Comparison of ENCODE assay signal across 7 cellular contexts in the genomic region with DNA sequence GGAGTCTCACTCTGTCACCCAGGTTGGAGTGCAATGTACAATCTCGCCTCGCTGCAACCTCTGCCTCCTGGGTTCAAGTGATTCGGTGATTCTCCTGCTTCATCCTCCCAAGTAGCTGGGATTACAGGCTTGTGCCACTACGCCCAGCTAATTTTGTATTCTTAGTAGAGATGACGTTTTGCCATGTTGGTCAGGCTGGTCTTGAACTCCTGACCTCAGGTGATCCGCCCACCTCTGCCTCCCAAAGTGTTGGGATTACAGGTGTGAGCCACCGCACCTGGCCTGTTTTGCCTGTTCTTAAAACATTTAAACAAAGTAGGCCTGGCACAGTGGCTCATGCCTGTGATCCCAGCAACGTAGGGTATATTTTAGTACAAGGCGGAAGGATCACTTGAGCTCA. TPM values are rescaled to one million over a fixed set of nuclear protein-coding genes. Genes with fewer than 3 reads are reported as not detected.
DNase-seq lines count a peak whose midpoint lies in the region; ATAC-seq, FAIRE-seq and TF ChIP-seq lines count a peak whose summit lies in the region.
"Not testable (repeated sequence)": the region's sequence is repeated elsewhere in the genome, so short reads cannot be mapped to it uniquely, and the experiment has no call there.

No MANE protein-coding gene starts in this region.

- ATAC-seq in GM23338; IMR-90 (ENCODE audit: low read depth); RWPE2 (ENCODE audit: low read depth): not testable (repeated sequence)

- CTCF ChIA-PET in IMR-90 (lab: Yijun Ruan, JAX); mammary epithelial cell (lab: Charles Lee; ENCODE audit: low non-redundant PET): not testable (repeated sequence)

- not testable (repeated sequence) for H3K79me2 ChIP-seq in GM23338 (replicated peaks; ENCODE audit: insufficient read depth); mammary epithelial cell (ENCODE audit: insufficient read depth, low read length); keratinocyte (ENCODE audit: control insufficient read depth, insufficient read depth, low read length)

- not testable (repeated sequence) for H3K9me1 ChIP-seq in IMR-90 (ENCODE audit: insufficient read depth, low read length); keratinocyte (ENCODE audit: control insufficient read depth, extremely low read depth, insufficient read depth, low read length)

- H3K27ac ChIP-seq in GM23338 (ENCODE audit: low read depth); IMR-90 (ENCODE audit: insufficient read depth, low read length); mammary epithelial cell (ENCODE audit: insufficient read depth, low read depth, low read length); keratinocyte (ENCODE audit: control insufficient read depth, insufficient read depth, low read length): not testable (repeated sequence)
- peak overlapping the region; percentile 17 for H3K27ac ChIP-seq in RWPE2 (ENCODE audit: poor library complexity, severe bottlenecking)

- not testable (repeated sequence) for H3K27me3 Mint-ChIP-seq in GM23338 (ENCODE audit: insufficient read depth, low read depth, poor library complexity); nephron progenitor cell (ENCODE audit: low read depth, poor library complexity); type B pancreatic cell

- not testable (repeated sequence) for H3K9me3 ChIP-seq in IMR-90 (ENCODE audit: control insufficient read depth, insufficient read depth, low read length); RWPE2 (ENCODE audit: severe bottlenecking); mammary epithelial cell (replicated peaks; ENCODE audit: insufficient read depth, low read length); keratinocyte (ENCODE audit: control insufficient read depth, low read depth, low read length)

- intact Hi-C loops in IMR-90 (cut with micrococcal nuclease); mammary epithelial cell (cut with micrococcal nuclease): not testable (repeated sequence)

- not testable (repeated sequence) for H4K91ac ChIP-seq in IMR-90 (ENCODE audit: insufficient read depth, low read depth, low read length)

- not testable (repeated sequence) for H3K9me2 ChIP-seq in GM23338 (ENCODE audit: insufficient read depth)

- H3K14ac ChIP-seq in IMR-90 (replicated peaks; ENCODE audit: low read depth, low read length), result not testable (repeated sequence)

- not testable (repeated sequence) for H3K4me3 ChIP-seq in GM23338; IMR-90 (ENCODE audit: insufficient read depth, low read depth, low read length); RWPE2 (ENCODE audit: severe bottlenecking); mammary epithelial cell (replicated peaks in 1 of 3; ENCODE audit: insufficient read depth in 1 of 3, low read depth in 2 of 3, low read length in 3 of 3); keratinocyte (ENCODE audit: control insufficient read depth in 2 of 3, extremely low read depth in 1 of 3, insufficient read depth in 2 of 3, low read depth in 1 of 3, low read length in 3 of 3)

- H3K4me3 Mint-ChIP-seq in GM23338, nephron progenitor cell, type B pancreatic cell: not testable (repeated sequence)

- BruUV-seq in IMR-90 (replicated peaks; lab: Mats Ljungman, UMichigan); mammary epithelial cell (replicated peaks; lab: Mats Ljungman, UMichigan): not testable (repeated sequence)

- H2BK15ac ChIP-seq in IMR-90 (ENCODE audit: low read depth, low read length), result not testable (repeated sequence)

- not testable (repeated sequence) for TF ChIP-seq RAD21 in IMR-90 (IDR thresholded peaks at IDR 0.05; ENCODE audit: low read length)

- not testable (repeated sequence) for H4K5ac ChIP-seq in IMR-90 (ENCODE audit: low read depth, low read length)

- not testable (repeated sequence) for H3K27me3 ChIP-seq in GM23338 (ENCODE audit: insufficient read depth); IMR-90 (ENCODE audit: control insufficient read depth, insufficient read depth, low read length); RWPE2 (ENCODE audit: insufficient read depth, poor library complexity, severe bottlenecking); mammary epithelial cell (ENCODE audit: insufficient read depth, low read length); keratinocyte (ENCODE audit: control insufficient read depth, extremely low read depth, insufficient read depth, low read length)

- whole genome bisulfite sequencing in IMR-90 (ENCODE audit: extremely low coverage in 2 of 2, insufficient read length in 1 of 2), 2 experiments, result 94% methylated on average over 3 of the region's 9 CpGs; no CpG with 5 or more reads in 1 of the 2 experiments
- 100% methylated on average over 6 of the region's 9 CpGs for WGBS in mammary epithelial cell (ENCODE audit: low coverage, missing lambda C conversion rate)

- H3K4me2 ChIP-seq in GM23338; IMR-90 (ENCODE audit: low read depth, low read length); keratinocyte (ENCODE audit: control insufficient read depth, extremely low read depth, insufficient read depth, low read depth, low read length): not testable (repeated sequence)
- peak overlapping the region; percentile 17 for H3K4me2 ChIP-seq in mammary epithelial cell (ENCODE audit: insufficient read depth, low read depth, low read length)

- H4K20me1 ChIP-seq in GM23338 (replicated peaks; ENCODE audit: insufficient read depth); IMR-90 (ENCODE audit: insufficient read depth, low read length); mammary epithelial cell (ENCODE audit: insufficient read depth, low read length); keratinocyte (ENCODE audit: control insufficient read depth, extremely low read depth, insufficient read depth, low read length): not testable (repeated sequence)

- not testable (repeated sequence) for H3K79me1 ChIP-seq in IMR-90 (ENCODE audit: low read depth in 1 of 2, low read length in 2 of 2)

- H3K4me1 ChIP-seq in GM23338 (ENCODE audit: insufficient read depth); IMR-90 (ENCODE audit: control insufficient read depth, insufficient read depth, low read length): not testable (repeated sequence)
- H3K4me1 ChIP-seq in RWPE2 (ENCODE audit: insufficient read depth, poor library complexity, severe bottlenecking) (peaks cover 24% of the 10 kb centered on the region), mammary epithelial cell (ENCODE audit: insufficient read depth, low read length) (peaks cover 23% of the 10 kb centered on the region), keratinocyte (ENCODE audit: control insufficient read depth, extremely low read depth, insufficient read depth, low read length) (peaks cover 24% of the 10 kb centered on the region)

- peak overlapping the region; percentile 27; the same call in 1 of the 2 replicates for H2BK120ac ChIP-seq in IMR-90 (ENCODE audit: low read depth, low read length)

- POLR2A ChIA-PET in IMR-90 (lab: Charles Lee; ENCODE audit: unreplicated experiment), result interaction anchor here (0.7 kb wide), 1 partner anchor 979 kb away, joined by 18 read pairs; no protein-coding TSS in a partner anchor

- not testable (repeated sequence) for H3K27ac Mint-ChIP-seq in GM23338
- H3K27ac Mint-ChIP-seq in nephron progenitor cell (peak overlapping the region; percentile 58), type B pancreatic cell (peak overlapping the region; percentile 51)

- in situ Hi-C loops in IMR-90 (cut with MboI; ENCODE audit: low sequenced_read_pairs); mammary epithelial cell (cut with MboI; ENCODE audit: low sequenced_read_pairs in 2 of 2): not testable (repeated sequence)

- H3K9ac ChIP-seq in IMR-90 (ENCODE audit: low read depth, low read length); mammary epithelial cell (ENCODE audit: insufficient read depth, low read length); keratinocyte (ENCODE audit: control insufficient read depth, extremely low read depth, insufficient read depth, low read length): not testable (repeated sequence)

- H3K36me3 ChIP-seq in GM23338 (ENCODE audit: insufficient read depth); IMR-90 (ENCODE audit: control insufficient read depth, insufficient read depth, low read length); RWPE2 (ENCODE audit: low read depth); mammary epithelial cell (ENCODE audit: insufficient read depth, low read length); keratinocyte (ENCODE audit: control insufficient read depth in 2 of 2, extremely low read depth in 1 of 2, insufficient read depth in 2 of 2, low read length in 2 of 2): not testable (repeated sequence)

- H3F3A ChIP-seq in GM23338 (replicated peaks; ENCODE audit: low read depth), result not testable (repeated sequence)

- dilution Hi-C loops in IMR-90 (cut with HindIII; ENCODE audit: low sequenced_read_pairs, unreplicated experiment); mammary epithelial cell (cut with HindIII; ENCODE audit: low sequenced_read_pairs); keratinocyte (cut with MboI; ENCODE audit: extremely low pct_ligation_motif_present, low sequenced_read_pairs): not testable (repeated sequence)

- not testable (repeated sequence) for H3K36me3 Mint-ChIP-seq in GM23338 (ENCODE audit: low read depth); nephron progenitor cell (ENCODE audit: low read depth); type B pancreatic cell

- H3K18ac ChIP-seq in IMR-90 (ENCODE audit: low read depth, low read length), result peak overlapping the region; percentile 28; the same call in 1 of the 2 replicates

- H2AFZ ChIP-seq in GM23338 (peak overlapping the region; percentile 84), mammary epithelial cell (ENCODE audit: low read depth, low read length) (peak overlapping the region; percentile 77), keratinocyte (ENCODE audit: control insufficient read depth, low read length) (peak overlapping the region; percentile 54)
- H2AFZ ChIP-seq in IMR-90 (replicated peaks; ENCODE audit: low read length, poor library complexity), result not testable (repeated sequence)

- H3K56ac ChIP-seq in IMR-90 (ENCODE audit: extremely low read depth, insufficient read depth, low read length), result not testable (repeated sequence)

- DNase-seq in GM23338 (ENCODE audit: low spot score); IMR-90; RWPE2 (ENCODE audit: low spot score); mammary epithelial cell; keratinocyte (ENCODE audit: low read depth, low spot score); nephron progenitor cell; type B pancreatic cell (ENCODE audit: extremely low spot score, unreplicated experiment): not testable (repeated sequence)

- not testable (repeated sequence) for H3K23ac ChIP-seq in IMR-90 (ENCODE audit: low read depth, low read length)

- H3K4me1 Mint-ChIP-seq in GM23338, result not testable (repeated sequence)
- H3K4me1 Mint-ChIP-seq in nephron progenitor cell, result peaks cover 49% of the 10 kb centered on the region
- H3K4me1 Mint-ChIP-seq in type B pancreatic cell (ENCODE audit: unreplicated experiment), result peaks cover 21% of the 10 kb centered on the region

- not testable (repeated sequence) for H4K8ac ChIP-seq in IMR-90 (ENCODE audit: low read depth in 2 of 2, low read length in 2 of 2)

- not testable (repeated sequence) for H2AK5ac ChIP-seq in IMR-90 (ENCODE audit: low read depth, low read length)

- H3K4ac ChIP-seq in IMR-90 (ENCODE audit: low read depth, low read length), result not testable (repeated sequence)

- H2AK9ac ChIP-seq in IMR-90 (replicated peaks; ENCODE audit: low read depth, low read length, poor library complexity), result not testable (repeated sequence)

- FAIRE-seq in keratinocyte (lab: Jason Lieb, UNC), result not testable (repeated sequence)

- not testable (repeated sequence) for TF ChIP-seq POLR2A in IMR-90 (IDR thresholded peaks at IDR 0.05; ENCODE audit: low read depth, low read length)

- not testable (repeated sequence) for H2BK5ac ChIP-seq in IMR-90 (ENCODE audit: low read depth, low read length, poor library complexity, severe bottlenecking)

- not testable (repeated sequence) for H3K9me3 Mint-ChIP-seq in GM23338, nephron progenitor cell, type B pancreatic cell

- TF ChIP-seq CTCF in GM23338 (conservative IDR thresholded peaks at IDR 0.05; ENCODE audit: low read depth in 2 of 2); IMR-90 (conservative IDR thresholded peaks at IDR 0.05; ENCODE audit: low read depth, low read length); RWPE2 (IDR thresholded peaks at IDR 0.05; ENCODE audit: poor library complexity, severe bottlenecking); mammary epithelial cell (conservative IDR thresholded peaks at IDR 0.05 in 1 of 2, IDR thresholded peaks at IDR 0.05 in 1 of 2; ENCODE audit: extremely low read depth in 1 of 2, insufficient read depth in 1 of 2, low read depth in 1 of 2, low read length in 2 of 2); keratinocyte (optimal IDR thresholded peaks at IDR 0.05 in 1 of 3, IDR thresholded peaks at IDR 0.05 in 1 of 3, conservative IDR thresholded peaks at IDR 0.05 in 1 of 3; ENCODE audit: extremely low read depth in 1 of 3, insufficient read depth in 2 of 3, low read length in 3 of 3); nephron progenitor cell (IDR thresholded peaks at IDR 0.05); type B pancreatic cell (conservative IDR thresholded peaks at IDR 0.05): not testable (repeated sequence)

- not testable (repeated sequence) for H2BK20ac ChIP-seq in IMR-90 (ENCODE audit: low read depth, low read length)

RNA-seq across cellular contexts. Expression of a gene that starts 21.9 kb away (rescaled TPM):
- total RNA-seq in GM23338 (2014; rRNA removed; shearing (Covaris generic)), result 24.9 and 31.6 TPM in 2 replicates
- 16.1 and 16.4 TPM in 2 replicates for polyA plus RNA-seq in GM23338 (2016; fragmentation: Nextera tagmentation; extraction: Ambion mirVana)
- total RNA-seq in IMR-90 (2012; rRNA removed), result 94.6 and 103 TPM in 2 replicates
- 8.8 and 12.7 TPM in 2 replicates for polyA plus RNA-seq in IMR-90 (2012; rRNA removed)
- polyA plus RNA-seq in IMR-90 (2012; cell fraction: cytosol; rRNA removed), result 5.0 and 7.6 TPM in 2 replicates
- 5.1 and 11.9 TPM in 2 replicates for polyA plus RNA-seq in IMR-90 (2012; cell fraction: nucleus; rRNA removed; ENCODE audit: low replicate concordance)
- total RNA-seq in mammary epithelial cell, result 100 to 1,000 TPM in 1 of 2 donors, 10 to 100 TPM in 1; 91.4 to 127 TPM
- polyA plus RNA-seq in mammary epithelial cell, result 25.0 TPM
- 52.5 TPM for polyA minus RNA-seq in mammary epithelial cell
- polyA plus RNA-seq in keratinocyte, result 22.8 to 42.5 TPM (median 29.1 TPM) in 3 replicates
- 66.5 TPM for polyA plus RNA-seq in keratinocyte (2011; ENCODE audit: low read depth)
- 20.0 and 34.3 TPM in 2 replicates for polyA plus RNA-seq in keratinocyte (2011; cell fraction: cytosol; rRNA removed)
- 32.0 and 36.8 TPM in 2 replicates for polyA plus RNA-seq in keratinocyte (2011; cell fraction: nucleus; rRNA removed)
- 34.9 and 52.6 TPM in 2 replicates for polyA plus RNA-seq in keratinocyte (2012; ENCODE audit: low replicate concordance)
- polyA minus RNA-seq in keratinocyte, result 35.9 to 86.8 TPM (median 52.7 TPM) in 3 replicates
- 32.0 TPM for polyA minus RNA-seq in keratinocyte (2011; cell fraction: cytosol; rRNA and poly(A)+ RNA removed)
- polyA minus RNA-seq in keratinocyte (2011; cell fraction: nucleus; rRNA and poly(A)+ RNA removed), result 28.1 and 65.2 TPM in 2 replicates
- total RNA-seq in type B pancreatic cell (ENCODE audit: low replicate concordance), result 77.2 and 86.4 TPM in 2 replicates

RNA-seq across cellular contexts. Expression of a gene that starts 38.0 kb away (rescaled TPM):
- 404 and 423 TPM in 2 replicates for total RNA-seq in GM23338 (2014; rRNA removed; shearing (Covaris generic))
- polyA plus RNA-seq in GM23338 (2016; fragmentation: Nextera tagmentation; extraction: Ambion mirVana), result 138 and 150 TPM in 2 replicates
- 194 and 210 TPM in 2 replicates for total RNA-seq in IMR-90 (2012; rRNA removed)
- 135 and 138 TPM in 2 replicates for polyA plus RNA-seq in IMR-90 (2012; rRNA removed)
- polyA plus RNA-seq in IMR-90 (2012; cell fraction: cytosol; rRNA removed), result 116 and 153 TPM in 2 replicates
- polyA plus RNA-seq in IMR-90 (2012; cell fraction: nucleus; rRNA removed; ENCODE audit: low replicate concordance), result 77.9 and 122 TPM in 2 replicates
- total RNA-seq in mammary epithelial cell, result 100 to 1,000 TPM; 258 to 274 TPM
- polyA plus RNA-seq in mammary epithelial cell, result 504 TPM
- polyA minus RNA-seq in mammary epithelial cell, result 615 TPM
- polyA plus RNA-seq in keratinocyte, result 320 to 367 TPM (median 348 TPM) in 3 replicates
- 90.5 TPM for polyA plus RNA-seq in keratinocyte (2011; ENCODE audit: low read depth)
- polyA plus RNA-seq in keratinocyte (2011; cell fraction: cytosol; rRNA removed), result 297 and 432 TPM in 2 replicates
- 222 and 232 TPM in 2 replicates for polyA plus RNA-seq in keratinocyte (2011; cell fraction: nucleus; rRNA removed)
- polyA plus RNA-seq in keratinocyte (2012; ENCODE audit: low replicate concordance), result 128 and 274 TPM in 2 replicates
- polyA minus RNA-seq in keratinocyte, result 628 to 681 TPM (median 664 TPM) in 3 replicates
- polyA minus RNA-seq in keratinocyte (2011; cell fraction: cytosol; rRNA and poly(A)+ RNA removed), result 518 TPM
- 182 and 188 TPM in 2 replicates for polyA minus RNA-seq in keratinocyte (2011; cell fraction: nucleus; rRNA and poly(A)+ RNA removed)
- total RNA-seq in type B pancreatic cell (ENCODE audit: low replicate concordance), result 242 and 342 TPM in 2 replicates
